ENCODE assay signal across 20 cellular contexts in the genomic region with DNA sequence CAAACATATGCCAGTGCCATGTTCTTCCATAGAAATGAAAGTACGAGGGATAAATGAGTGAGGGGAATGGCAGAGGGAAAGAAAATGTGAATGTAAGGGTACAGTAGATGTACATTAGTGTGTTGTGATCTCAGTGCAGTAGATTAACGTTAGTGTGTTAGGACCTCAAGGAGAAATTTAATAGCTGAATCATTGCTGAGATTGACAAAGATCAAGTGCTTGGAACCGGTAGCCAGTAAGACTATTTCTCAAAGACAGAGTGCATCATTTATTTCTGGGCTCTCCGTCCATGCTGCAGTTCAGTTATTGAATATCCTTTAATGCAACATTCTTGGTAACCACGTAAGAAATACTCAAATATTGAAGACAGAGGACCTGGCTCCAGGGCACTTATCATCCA.
"Had no signal": no experiment of that assay in that cellular context is flagged by ENCODE, and none has a peak within 500 bp of the region (broad histone marks: within the 10 kb centered on the region; RNA-seq: fewer than 3 reads in every experiment).

No MANE protein-coding gene starts in this region.

- H3K4me3 ChIP-seq: gastroesophageal sphincter, lower lobe of right lung, SK-N-MC, skin epidermis had no signal

- DNase-seq: activated B cell treated with CpG ODN at 0.5 μM for 24 hours; activated CD4-positive, alpha-beta T cell treated with anti-CD3 and anti-CD28 coated beads for 4 hours; activated CD8-positive, alpha-beta T cell treated with anti-CD3 and anti-CD28 coated beads for 36 hours; activated naive CD4-positive, alpha-beta T cell treated with Interleukin-2 at 50 U/mL for 16 hours; activated naive CD8-positive, alpha-beta T cell treated with anti-CD3 and anti-CD28 coated beads, Interleukin-2, amount 10 ng/mL, durations not matched to agents 7 days and 5 days; activated T-cell treated with anti-CD3 and anti-CD28 coated beads, Interleukin-2, amount 50 U/mL, for 1 hour; anterior cingulate cortex; cortex of kidney; immature natural killer cell; lower lobe of right lung; nephron progenitor cell; nucleus accumbens; posterior cingulate gyrus; stimulated activated naive CD8-positive, alpha-beta T cell treated with anti-CD3 and anti-CD28 coated beads, Interleukin-15, Interleukin-2, amounts not matched to agents 100 U/mL and 50 U/mL, for 24 hours had no signal

- ATAC-seq: activated CD8-positive, alpha-beta T cell treated with anti-CD3 and anti-CD28 coated beads for 36 hours; stimulated activated naive CD8-positive, alpha-beta T cell treated with anti-CD3 and anti-CD28 coated beads, Interleukin-15, Interleukin-2, amounts not matched to agents 100 U/mL and 50 U/mL, for 24 hours had no signal

- H3K27ac ChIP-seq: brain microvascular endothelial cell, lower lobe of right lung, SK-N-MC, skin epidermis had no signal

- H3K36me3 Mint-ChIP-seq: activated naive CD8-positive, alpha-beta T cell treated with anti-CD3 and anti-CD28 coated beads, Interleukin-2, amount 10 ng/mL, durations not matched to agents 7 days and 5 days had no signal

- H3K4me1 Mint-ChIP-seq: activated B cell treated with CpG ODN at 0.5 μM for 24 hours; activated naive CD8-positive, alpha-beta T cell treated with anti-CD3 and anti-CD28 coated beads, Interleukin-2, amount 10 ng/mL, durations not matched to agents 7 days and 5 days; immature natural killer cell had no signal

- H3K4me3 Mint-ChIP-seq: activated B cell treated with CpG ODN at 0.5 μM for 24 hours; activated CD8-positive, alpha-beta T cell treated with anti-CD3 and anti-CD28 coated beads for 36 hours; activated naive CD8-positive, alpha-beta T cell treated with anti-CD3 and anti-CD28 coated beads, Interleukin-2, amount 10 ng/mL, durations not matched to agents 7 days and 5 days; immature natural killer cell; nephron progenitor cell had no signal

- H3K27me3 ChIP-seq: brain microvascular endothelial cell, gastroesophageal sphincter had no signal

- H3K36me3 ChIP-seq: brain microvascular endothelial cell, gastroesophageal sphincter, lower lobe of right lung had no signal

- H3K27me3 Mint-ChIP-seq: activated B cell treated with CpG ODN at 0.5 μM for 24 hours; activated CD8-positive, alpha-beta T cell treated with anti-CD3 and anti-CD28 coated beads for 36 hours; activated naive CD8-positive, alpha-beta T cell treated with anti-CD3 and anti-CD28 coated beads, Interleukin-2, amount 10 ng/mL, durations not matched to agents 7 days and 5 days; type B pancreatic cell had no signal

- H3K27ac Mint-ChIP-seq: activated B cell treated with CpG ODN at 0.5 μM for 24 hours; activated CD8-positive, alpha-beta T cell treated with anti-CD3 and anti-CD28 coated beads for 36 hours; activated naive CD8-positive, alpha-beta T cell treated with anti-CD3 and anti-CD28 coated beads, Interleukin-2, amount 10 ng/mL, durations not matched to agents 7 days and 5 days; activated T-helper 2 cell treated with anti-CD3 and anti-CD28 coated beads, Interferon-gamma antibody, Interleukin-2, Interleukin-4, amounts not matched to agents 10 μg/mL and 5 μg/mL and 100 μg/mL, durations not matched to agents 14 hours and 24 hours and 36 hours; immature natural killer cell; nephron progenitor cell had no signal
